Comparison of ENCODE assay signal across 12 cellular contexts in genomic region chr2:8577573-8577972, GRCh38.
A peak's percentile ranks its signal among the peaks of the same experiment; 100 is the strongest.
DNase-seq lines count a peak whose midpoint lies in the region; ATAC-seq, FAIRE-seq and TF ChIP-seq lines count a peak whose summit lies in the region.
"Had no signal": no experiment of that assay in that cellular context is flagged by ENCODE, and none has a peak within 500 bp of the region (broad histone marks: within the 10 kb centered on the region; RNA-seq: fewer than 3 reads in every experiment).

No MANE protein-coding gene starts in this region.

- H3K36me3 Mint-ChIP-seq in stimulated activated naive CD8-positive, alpha-beta T cell treated with anti-CD3 and anti-CD28 coated beads, Interleukin-15, Interleukin-2, amounts not matched to agents 100 ng/mL and 50 ng/mL, for 24 hours (ENCODE audit: low read depth), result no peaks in the 10 kb centered on the region
- no peaks in the 10 kb centered on the region for H3K36me3 Mint-ChIP-seq in type B pancreatic cell

- CTCF ChIA-PET in OCI-LY7 (lab: Charles Lee; ENCODE audit: unreplicated experiment), result interaction anchor here (0.6 to 0.8 kb wide), 3 partner anchors 33 to 51 kb away, joined by 3 read pairs; no protein-coding TSS in a partner anchor

- no TSS peak for BruUV-seq in OCI-LY7 (replicated peaks; lab: Mats Ljungman, UMichigan)

- POLR2A ChIA-PET in OCI-LY7 (lab: Charles Lee), result interaction anchor here (0.7 to 1.8 kb wide), 9 partner anchors 10 to 1800 kb away, joined by 3 to 14 read pairs (median 5); partner anchors contain the start of gene ID2

- peak overlapping the region; percentile 87 for H3K27ac Mint-ChIP-seq in stimulated activated naive CD8-positive, alpha-beta T cell treated with anti-CD3 and anti-CD28 coated beads, Interleukin-15, Interleukin-2, amounts not matched to agents 100 ng/mL and 50 ng/mL, for 24 hours
- no peak overlapping the region for H3K27ac Mint-ChIP-seq in type B pancreatic cell

- no peak overlapping the region for H3K9ac ChIP-seq in kidney (ENCODE audit: low read length in 2 of 2)
- H3K9ac ChIP-seq: SK-N-SH had no signal

- H3K27me3 Mint-ChIP-seq in stimulated activated naive CD8-positive, alpha-beta T cell treated with anti-CD3 and anti-CD28 coated beads, Interleukin-15, Interleukin-2, amounts not matched to agents 100 ng/mL and 50 ng/mL, for 24 hours, result peaks cover 9% of the 10 kb centered on the region
- no peaks in the 10 kb centered on the region for H3K27me3 Mint-ChIP-seq in type B pancreatic cell

- intact Hi-C loops in OCI-LY7 (cut with micrococcal nuclease; ENCODE audit: unreplicated experiment) (loop anchor here (10.0 kb wide), 2 partner anchors 943 to 1523 kb away; no protein-coding TSS in a partner anchor), kidney (cut with DNase I) (no loop called here)

- peaks cover 84% of the 10 kb centered on the region for H3K4me1 Mint-ChIP-seq in stimulated activated naive CD8-positive, alpha-beta T cell treated with anti-CD3 and anti-CD28 coated beads, Interleukin-15, Interleukin-2, amounts not matched to agents 100 ng/mL and 50 ng/mL, for 24 hours (ENCODE audit: low read depth)
- peaks cover 50% of the 10 kb centered on the region for H3K4me1 Mint-ChIP-seq in type B pancreatic cell (ENCODE audit: unreplicated experiment)

- no peaks in the 10 kb centered on the region for H3K36me3 ChIP-seq in OCI-LY7 (ENCODE audit: insufficient read depth, low read length)
- H3K36me3 ChIP-seq in kidney (ENCODE audit: control insufficient read depth in 1 of 2, insufficient read depth in 2 of 2, low read length in 2 of 2), result no peaks in the 10 kb centered on the region

- H2AFZ ChIP-seq in OCI-LY7 (ENCODE audit: low read length), result no peak overlapping the region

- no peak for TF ChIP-seq CTCF in OCI-LY7 (conservative IDR thresholded peaks at IDR 0.05; ENCODE audit: low read length)
- no peak for TF ChIP-seq CTCF in kidney (IDR thresholded peaks at IDR 0.05; ENCODE audit: borderline replicate concordance, extremely low read depth, insufficient read depth)
- no peak for TF ChIP-seq CTCF in type B pancreatic cell (conservative IDR thresholded peaks at IDR 0.05)

- H4K20me1 ChIP-seq in OCI-LY7 (ENCODE audit: insufficient read depth, low read length), result no peaks in the 10 kb centered on the region

- DNase-seq in stimulated activated naive CD8-positive, alpha-beta T cell treated with anti-CD3 and anti-CD28 coated beads, Interleukin-15, Interleukin-2, amounts not matched to agents 100 U/mL and 50 U/mL, for 24 hours, result no peak
- DNase-seq in OCI-LY7 (ENCODE audit: low spot score) (no peak), kidney (peak; percentile 66), type B pancreatic cell (ENCODE audit: extremely low spot score, unreplicated experiment) (peak; percentile 45), NCI-H345 treated with DMSO at 0.1 percent for 48 hours (lab: John Stamatoyannopoulos, UW; ENCODE audit: unreplicated experiment) (no peak), NCI-H1694 treated with DMSO at 0.1 percent for 48 hours (lab: John Stamatoyannopoulos, UW) (no peak)
- DNase-seq in activated CD4-positive, alpha-beta T cell treated with anti-CD3 and anti-CD28 coated beads, Interleukin-2, amount 50 U/mL, for 1 hour, result no peak
- DNase-seq: DMS 273 treated with DMSO at 0.1 percent for 48 hours, NCI-H1105 treated with DMSO at 0.1 percent for 48 hours, NCI-H1930, SK-N-SH had no signal

- H3K4me3 ChIP-seq in OCI-LY7 (ENCODE audit: low read depth, low read length, poor library complexity, severe bottlenecking) (peak overlapping the region; percentile 75), kidney (ENCODE audit: low read length in 2 of 2) (no peak overlapping the region)

- no peak for FAIRE-seq in kidney (lab: Jason Lieb, UNC)

- H3K4me2 ChIP-seq in OCI-LY7 (ENCODE audit: low read length), result peak overlapping the region; percentile 90
- H3K4me2 ChIP-seq: SK-N-SH had no signal

- peaks cover 15% of the 10 kb centered on the region; the same call in 1 of the 2 replicates for H3K79me2 ChIP-seq in OCI-LY7 (ENCODE audit: insufficient read depth, low read depth, low read length)

- no peaks in the 10 kb centered on the region for H3K9me3 Mint-ChIP-seq in stimulated activated naive CD8-positive, alpha-beta T cell treated with anti-CD3 and anti-CD28 coated beads, Interleukin-15, Interleukin-2, amounts not matched to agents 100 ng/mL and 50 ng/mL, for 24 hours
- no peaks in the 10 kb centered on the region for H3K9me3 Mint-ChIP-seq in type B pancreatic cell

- no peak for ATAC-seq in stimulated activated naive CD8-positive, alpha-beta T cell treated with anti-CD3 and anti-CD28 coated beads, Interleukin-15, Interleukin-2, amounts not matched to agents 100 U/mL and 50 U/mL, for 24 hours

- H3K27ac ChIP-seq in OCI-LY7 (ENCODE audit: low read depth, low read length, poor library complexity, severe bottlenecking), result peak overlapping the region; percentile 98
- no peak overlapping the region for H3K27ac ChIP-seq in kidney (ENCODE audit: low read depth in 2 of 2, low read length in 2 of 2)

- H3K4me3 Mint-ChIP-seq in stimulated activated naive CD8-positive, alpha-beta T cell treated with anti-CD3 and anti-CD28 coated beads, Interleukin-15, Interleukin-2, amounts not matched to agents 100 ng/mL and 50 ng/mL, for 24 hours, result no peak overlapping the region
- no peak overlapping the region for H3K4me3 Mint-ChIP-seq in type B pancreatic cell

- H3K4me1 ChIP-seq in OCI-LY7 (ENCODE audit: insufficient read depth, low read length, poor library complexity, severe bottlenecking) (peaks cover 95% of the 10 kb centered on the region), kidney (ENCODE audit: control insufficient read depth in 1 of 2, insufficient read depth in 1 of 2, low read depth in 1 of 2, low read length in 2 of 2) (peaks cover 25 to 35% of the 10 kb centered on the region in 2 donors)

- H3K9me3 ChIP-seq in OCI-LY7 (ENCODE audit: low read length) (no peaks in the 10 kb centered on the region), kidney (ENCODE audit: control insufficient read depth in 1 of 2, low read length in 2 of 2) (no peaks in the 10 kb centered on the region)
- H3K9me3 ChIP-seq: SK-N-SH had no signal

- H3K9me2 ChIP-seq in OCI-LY7 (ENCODE audit: insufficient read depth, low read length), result no peaks in the 10 kb centered on the region
- H3K9me2 ChIP-seq: SK-N-SH had no signal

Comparison
In these comparisons a context has a peak if more than half of its experiments do, and no peak if none do; other contexts are left out.
1. DNase-seq: peak in kidney (single experiment) and type B pancreatic cell (single experiment); none in stimulated activated naive CD8-positive, alpha-beta T cell treated with anti-CD3 and anti-CD28 coated beads, Interleukin-15, Interleukin-2, amounts not matched to agents 100 U/mL and 50 U/mL, for 24 hours (single experiment), OCI-LY7 (single experiment), NCI-H345 treated with DMSO at 0.1 percent for 48 hours (single experiment), NCI-H1694 treated with DMSO at 0.1 percent for 48 hours (single experiment) and activated CD4-positive, alpha-beta T cell treated with anti-CD3 and anti-CD28 coated beads, Interleukin-2, amount 50 U/mL, for 1 hour (single experiment).